In the genomic region with DNA sequence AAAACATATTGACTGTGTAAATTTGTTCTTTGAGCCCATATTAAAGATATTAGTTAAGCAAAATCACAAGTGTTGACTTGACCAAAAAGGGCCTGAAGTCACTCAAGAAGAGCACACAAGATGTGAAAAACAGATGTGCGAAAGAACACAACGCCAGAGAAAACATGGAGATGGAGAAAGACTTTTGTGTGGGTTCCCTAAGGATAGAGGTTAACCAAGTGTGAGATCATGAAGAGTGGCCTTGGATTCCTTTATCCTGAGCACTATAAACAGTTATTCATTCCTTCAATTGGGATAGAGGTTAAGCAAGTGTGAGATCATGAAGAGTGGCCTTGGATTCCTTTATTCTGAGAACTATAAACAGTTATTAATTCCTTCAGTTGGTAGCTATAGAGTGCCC, we compare ENCODE assay signal across 20 cellular contexts.
DNase-seq lines count a peak whose midpoint lies in the region; FAIRE-seq and TF ChIP-seq lines count a peak whose summit lies in the region.
"Had no signal": no experiment of that assay in that cellular context is flagged by ENCODE, and none has a peak within 500 bp of the region (broad histone marks: within the 10 kb centered on the region; RNA-seq: fewer than 3 reads in every experiment).

No MANE protein-coding gene starts in this region.

- H4K20me1 ChIP-seq in astrocyte (ENCODE audit: insufficient read depth, low read length), result no peaks in the 10 kb centered on the region

- H3K27me3 ChIP-seq in astrocyte (ENCODE audit: insufficient read depth, low read length), result no peaks in the 10 kb centered on the region

- no peaks in the 10 kb centered on the region for H3K9me3 Mint-ChIP-seq in astrocyte (ENCODE audit: unreplicated experiment)
- H3K9me3 Mint-ChIP-seq: H9 had no signal

- no peak for FAIRE-seq in astrocyte (lab: Jason Lieb, UNC)
- FAIRE-seq: G401.6, GM12892, GM19239 had no signal

- no peak overlapping the region for H3K9ac ChIP-seq in astrocyte (ENCODE audit: low read length)

- no peak overlapping the region for H3K27ac Mint-ChIP-seq in astrocyte (ENCODE audit: unreplicated experiment)
- H3K27ac Mint-ChIP-seq: B cell; CD4-positive, alpha-beta memory T cell; H9 had no signal

- no peaks in the 10 kb centered on the region for H3K4me1 ChIP-seq in astrocyte (ENCODE audit: insufficient read depth, low read length)

- no peaks in the 10 kb centered on the region for H3K9me3 ChIP-seq in astrocyte (ENCODE audit: insufficient read depth, low read depth, low read length)

- peak; percentile 54 for DNase-seq in EL
- peak; percentile 76 for DNase-seq in HCEC 1CT
- peak; percentile 16 for DNase-seq in astrocyte (ENCODE audit: low read depth)
- peak; percentile 77 for DNase-seq in skeletal muscle cell (ENCODE audit: low read depth)
- DNase-seq in glomerular visceral epithelial cell (ENCODE audit: extremely low spot score), result no peak
- no peak for DNase-seq in HK-2 (ENCODE audit: unreplicated experiment)
- DNase-seq in NCI-H2029 (lab: John Stamatoyannopoulos, UW), result no peak
- DNase-seq: 8988T; ACHN; C1 segment of cervical spinal cord; CD4-positive, alpha-beta memory T cell; DMS79; H9; IMR-90; Kasumi-1; KBM-7 had no signal

- no peaks in the 10 kb centered on the region for H3K36me3 Mint-ChIP-seq in astrocyte (ENCODE audit: low read depth, unreplicated experiment)
- H3K36me3 Mint-ChIP-seq: CD4-positive, alpha-beta memory T cell had no signal

- H2AFZ ChIP-seq in astrocyte (ENCODE audit: low read depth, low read length), result no peak overlapping the region

- H3K4me1 Mint-ChIP-seq in astrocyte (ENCODE audit: low read depth, unreplicated experiment), result no peaks in the 10 kb centered on the region
- H3K4me1 Mint-ChIP-seq: B cell; CD4-positive, alpha-beta memory T cell; H9 had no signal

- H3K27ac ChIP-seq in astrocyte (ENCODE audit: low read depth, low read length), result no peak overlapping the region

- no peak overlapping the region for H3K4me3 Mint-ChIP-seq in astrocyte (ENCODE audit: unreplicated experiment)
- H3K4me3 Mint-ChIP-seq: B cell; CD4-positive, alpha-beta memory T cell; H9 had no signal

- no peak for TF ChIP-seq CTCF in astrocyte (IDR thresholded peaks at IDR 0.05; ENCODE audit: insufficient read depth, low read depth, low read length)

- H3K4me2 ChIP-seq in astrocyte (ENCODE audit: low read length), result no peak overlapping the region

- no peaks in the 10 kb centered on the region for H3K36me3 ChIP-seq in astrocyte (ENCODE audit: insufficient read depth, low read length)

- H3K27me3 Mint-ChIP-seq in astrocyte (ENCODE audit: low read depth, unreplicated experiment), result no peaks in the 10 kb centered on the region
- H3K27me3 Mint-ChIP-seq: B cell; CD4-positive, alpha-beta memory T cell had no signal

- no peaks in the 10 kb centered on the region for H3K79me2 ChIP-seq in astrocyte (ENCODE audit: insufficient read depth, low read length)

- H3K4me3 ChIP-seq in astrocyte (ENCODE audit: insufficient read depth, low read depth, low read length), result no peak overlapping the region
- no peak overlapping the region for H3K4me3 ChIP-seq in skeletal muscle cell (ENCODE audit: low read depth, low read length)

Comparison
In these comparisons a context has a peak if more than half of its experiments do, and no peak if none do; other contexts are left out.
1. DNase-seq: peak in EL (single experiment), HCEC 1CT (single experiment), astrocyte (single experiment) and skeletal muscle cell (single experiment); none in glomerular visceral epithelial cell (single experiment), HK-2 (single experiment) and NCI-H2029 (single experiment).